Comparison of ENCODE assay signal across 8 cellular contexts in genomic region chr1:198657550-198658064, GRCh38. TPM values are rescaled to one million over a fixed set of nuclear protein-coding genes. Genes with fewer than 3 reads are reported as not detected.
DNase-seq lines count a peak whose midpoint lies in the region; ATAC-seq and TF ChIP-seq lines count a peak whose summit lies in the region.

No MANE protein-coding gene starts in this region.

- H3K27me3 ChIP-seq in CD8-positive, alpha-beta T cell (ENCODE audit: insufficient read depth, low read length) = no peaks in the 10 kb centered on the region

- H3K27ac Mint-ChIP-seq in CD8-positive, alpha-beta T cell = peak overlapping the region; percentile 98
- H3K27ac Mint-ChIP-seq in activated B cell treated with CpG ODN at 0.5 μM for 24 hours = peak overlapping the region; percentile 84

- intact Hi-C loops in CD8-positive, alpha-beta T cell (cut with DNase I, micrococcal nuclease) = loop anchor here (1.0 to 5.0 kb wide), 4 partner anchors 11 to 35 kb away; no protein-coding TSS in a partner anchor
- intact Hi-C loops in activated B cell treated with CpG ODN at 0.5 μM for 24 hours (cut with micrococcal nuclease) = loop anchor here (1.0 kb wide), 2 partner anchors 11 to 36 kb away; no protein-coding TSS in a partner anchor

- TF ChIP-seq RAD21 in Ishikawa (IDR thresholded peaks at IDR 0.05; ENCODE audit: low read depth) = peak; percentile 13; the same call in 1 of the 2 replicates

- H3K36me3 Mint-ChIP-seq in CD8-positive, alpha-beta T cell = peaks cover 39% of the 10 kb centered on the region
- H3K36me3 Mint-ChIP-seq in activated B cell treated with CpG ODN at 0.5 μM for 24 hours (ENCODE audit: low read depth) = peaks cover 40% of the 10 kb centered on the region

- peaks cover 84% of the 10 kb centered on the region for H3K4me1 ChIP-seq in CD8-positive, alpha-beta T cell (ENCODE audit: insufficient read depth, low read length)

- DNase-seq in CD8-positive, alpha-beta T cell = peak in 1 of 7 experiments; percentile 47
- no peak for DNase-seq in activated B cell treated with CpG ODN at 0.5 μM for 24 hours
- peak; percentile 37 for DNase-seq in left kidney (ENCODE audit: low read depth, low spot score)
- DNase-seq in NCI-H2171 treated with DMSO at 0.1 percent for 48 hours (lab: John Stamatoyannopoulos, UW) = no peak
- no peak for DNase-seq in stimulated activated CD4-positive, alpha-beta T cell treated with anti-CD3 and anti-CD28 coated beads, Interleukin-4, amount 100 ng/mL, for 24 hours

- peak overlapping the region; percentile 64 for H3K27ac ChIP-seq in CD8-positive, alpha-beta T cell (ENCODE audit: low read depth, low read length)

- H3K4me3 ChIP-seq in CD8-positive, alpha-beta T cell (ENCODE audit: low read depth, low read length) = peak overlapping the region; percentile 26

- TF ChIP-seq CTCF in CD8-positive, alpha-beta T cell (IDR thresholded peaks at IDR 0.05) = no peak
- no peak for TF ChIP-seq CTCF in activated B cell treated with CpG ODN at 0.5 μM for 24 hours (IDR thresholded peaks at IDR 0.05)

- peak overlapping the region; percentile 74 for H3K4me3 Mint-ChIP-seq in CD8-positive, alpha-beta T cell
- H3K4me3 Mint-ChIP-seq in activated B cell treated with CpG ODN at 0.5 μM for 24 hours = peak overlapping the region; percentile 56

- ATAC-seq in CD8-positive, alpha-beta T cell = peak; percentile 23
- ATAC-seq in GM21390 (IDR thresholded peaks at IDR 0.05; ENCODE audit: unreplicated experiment) = peak; percentile 34
- peak; percentile 57 for ATAC-seq in activated B cell treated with CpG ODN at 0.5 μM for 24 hours (ENCODE audit: low read depth)
- no peak for ATAC-seq in HG02623 (IDR thresholded peaks at IDR 0.05; ENCODE audit: unreplicated experiment)

- no peaks in the 10 kb centered on the region for H3K9me3 ChIP-seq in CD8-positive, alpha-beta T cell (ENCODE audit: low read length)

- POLR2A ChIA-PET in CD8-positive, alpha-beta T cell (lab: Charles Lee) = interaction anchor here (0.6 to 2.9 kb wide), 6 partner anchors 10 to 483 kb away, joined by 4 to 24 read pairs (median 6); no protein-coding TSS in a partner anchor
- POLR2A ChIA-PET in activated B cell treated with CpG ODN at 0.5 μM for 24 hours (lab: Charles Lee) = interaction anchor here (0.6 to 4.3 kb wide), 12 partner anchors 10 to 110 kb away, joined by 3 to 30 read pairs (median 8); partner anchors contain the start of gene PTPRC

- no peaks in the 10 kb centered on the region for H3K9me3 Mint-ChIP-seq in CD8-positive, alpha-beta T cell
- H3K9me3 Mint-ChIP-seq in activated B cell treated with CpG ODN at 0.5 μM for 24 hours = no peaks in the 10 kb centered on the region

- CTCF ChIA-PET in CD8-positive, alpha-beta T cell (lab: Charles Lee) = interaction anchor here (0.8 to 1.0 kb wide), 3 partner anchors 12 to 128 kb away, joined by 3 read pairs; no protein-coding TSS in a partner anchor
- CTCF ChIA-PET in activated B cell treated with CpG ODN at 0.5 μM for 24 hours (lab: Charles Lee) = no interaction called here

- H3K36me3 ChIP-seq in CD8-positive, alpha-beta T cell (ENCODE audit: insufficient read depth, low read length) = no peaks in the 10 kb centered on the region

- H3K27me3 Mint-ChIP-seq in CD8-positive, alpha-beta T cell (ENCODE audit: low read depth) = no peaks in the 10 kb centered on the region
- H3K27me3 Mint-ChIP-seq in activated B cell treated with CpG ODN at 0.5 μM for 24 hours = no peaks in the 10 kb centered on the region

- H3K4me1 Mint-ChIP-seq in CD8-positive, alpha-beta T cell (ENCODE audit: low read depth) = peaks cover 71% of the 10 kb centered on the region
- peaks cover 78% of the 10 kb centered on the region for H3K4me1 Mint-ChIP-seq in activated B cell treated with CpG ODN at 0.5 μM for 24 hours

- peak; percentile 88 for TF ChIP-seq EP300 in Ishikawa (IDR thresholded peaks at IDR 0.05; ENCODE audit: borderline replicate concordance)

TF ChIP-seq in Ishikawa, 13 proteins besides CTCF, POLR2A, EP300 and RAD21:
- TF ChIP-seq FOXM1 (IDR thresholded peaks at IDR 0.05; ENCODE audit: borderline replicate concordance, low read depth) (peak; percentile 83; the same call in 1 of the 2 replicates), MAX (IDR thresholded peaks at IDR 0.05) (no peak), EGR1 (IDR thresholded peaks at IDR 0.05) (no peak), CEBPB (IDR thresholded peaks at IDR 0.05) (peak; percentile 86), CREB1 (IDR thresholded peaks at IDR 0.05; ENCODE audit: low read depth) (no peak), TAF1 (IDR thresholded peaks at IDR 0.05; ENCODE audit: low read depth) (no peak), USF1 (IDR thresholded peaks at IDR 0.05) (no peak), TCF12 (IDR thresholded peaks at IDR 0.05; ENCODE audit: low read depth) (peak; percentile 86), REST (IDR thresholded peaks at IDR 0.05; ENCODE audit: low read depth) (no peak), YY1 (IDR thresholded peaks at IDR 0.05; ENCODE audit: low read depth) (no peak), NFIC (IDR thresholded peaks at IDR 0.05) (peak; percentile 74), TEAD4 (IDR thresholded peaks at IDR 0.05) (peak; percentile 63), ZBTB7A (IDR thresholded peaks at IDR 0.05; ENCODE audit: low read depth) (no peak)

RNA-seq across cellular contexts. Expression of gene PTPRC, which starts 18.8 kb away (rescaled TPM):
- total RNA-seq in CD8-positive, alpha-beta T cell = 100 to 1,000 TPM; 603 to 634 TPM
- total RNA-seq in activated B cell treated with CpG ODN at 0.5 μM for 24 hours = 426 and 506 TPM in 2 replicates
